In the genomic region with DNA sequence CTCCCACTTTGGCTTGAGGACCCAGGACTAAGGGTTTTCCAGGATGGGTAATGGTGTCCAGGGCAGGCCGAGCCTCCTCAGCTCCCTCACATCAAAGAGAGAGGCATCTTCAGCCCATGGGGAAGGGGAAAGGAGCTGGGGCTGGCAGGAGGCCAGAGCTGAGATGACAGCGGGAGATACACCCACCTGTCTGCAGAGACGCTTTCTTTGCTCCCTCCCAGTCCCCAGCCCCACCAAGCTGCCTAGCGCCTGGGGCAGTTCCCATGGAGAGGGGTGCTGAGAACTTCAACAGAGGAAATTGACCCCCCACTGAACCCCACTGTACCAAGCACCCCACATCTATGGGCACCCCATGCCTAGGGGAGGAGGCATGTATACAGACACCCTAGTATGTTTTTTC, we compare ENCODE assay signal across 13 cellular contexts.
"Had no signal": no experiment of that assay in that cellular context is flagged by ENCODE, and none has a peak within 500 bp of the region (broad histone marks: within the 10 kb centered on the region; RNA-seq: fewer than 3 reads in every experiment).

No MANE protein-coding gene starts in this region.

- H3K27ac Mint-ChIP-seq: activated naive CD4-positive, alpha-beta T cell treated with anti-CD3 and anti-CD28 coated beads, Interleukin-2, amount 50 U/mL, for 24 hours; dendritic cell treated with granulocyte-macrophage colony-stimulating factor and Interleukin-4, amounts not matched to agents 40 ng/mL and 50 ng/mL, for 4 days; memory B cell; T-helper 17 cell had no signal

- DNase-seq: activated CD4-positive, alpha-beta T cell treated with anti-CD3 and anti-CD28 coated beads, Interleukin-2, amount 50 U/mL, for 1 hour; activated effector memory CD4-positive, alpha-beta T cell treated with Interleukin-2 at 50 U/mL for 16 hours; endodermal cell; right cardiac atrium; SK-N-SH; stimulated activated naive CD4-positive, alpha-beta T cell treated with Interleukin-2 at 50 U/mL for 16 hours; T-helper 17 cell; testis had no signal

- ATAC-seq: T-helper 17 cell had no signal

- H3K9me3 Mint-ChIP-seq: activated naive CD4-positive, alpha-beta T cell treated with anti-CD3 and anti-CD28 coated beads, Interleukin-2, amount 50 U/mL, for 24 hours; central memory CD8-positive, alpha-beta T cell; dendritic cell treated with granulocyte-macrophage colony-stimulating factor and Interleukin-4, amounts not matched to agents 40 ng/mL and 50 ng/mL, for 4 days; endodermal cell; memory B cell had no signal

- H3K4me1 Mint-ChIP-seq: activated naive CD4-positive, alpha-beta T cell treated with anti-CD3 and anti-CD28 coated beads, Interleukin-2, amount 50 U/mL, for 24 hours; central memory CD8-positive, alpha-beta T cell; memory B cell had no signal

- H3K36me3 Mint-ChIP-seq: activated naive CD4-positive, alpha-beta T cell treated with anti-CD3 and anti-CD28 coated beads, Interleukin-2, amount 50 U/mL, for 24 hours; memory B cell had no signal

- H3K4me3 ChIP-seq: esophagus muscularis mucosa, testis had no signal

- H3K27ac ChIP-seq: esophagus muscularis mucosa, testis had no signal

- H3K4me3 Mint-ChIP-seq: activated naive CD4-positive, alpha-beta T cell treated with anti-CD3 and anti-CD28 coated beads, Interleukin-2, amount 50 U/mL, for 24 hours; central memory CD8-positive, alpha-beta T cell; dendritic cell treated with granulocyte-macrophage colony-stimulating factor and Interleukin-4, amounts not matched to agents 40 ng/mL and 50 ng/mL, for 4 days; endodermal cell; memory B cell; T-helper 17 cell had no signal

- H3K9me3 ChIP-seq: esophagus muscularis mucosa, SK-N-SH, testis had no signal

- H3K4me2 ChIP-seq: SK-N-SH had no signal

- H3K27me3 ChIP-seq: testis had no signal
